ENCODE assay signal across 8 cellular contexts in genomic region chr3:184811663-184811998, GRCh38. TPM values are rescaled to one million over a fixed set of nuclear protein-coding genes. Genes with fewer than 3 reads are reported as not detected.
DNase-seq lines count a peak whose midpoint lies in the region; ATAC-seq and TF ChIP-seq lines count a peak whose summit lies in the region.

No MANE protein-coding gene starts in this region.

- intact Hi-C loops in ascending aorta (cut with DNase I): loop anchor here (5.0 to 10.0 kb wide), 2 partner anchors 471 to 797 kb away; partner anchors contain the start of gene ABCC5
- intact Hi-C loops in tibial artery (cut with DNase I; ENCODE audit: low total_unique reads): no loop called here

- peak overlapping the region; percentile 87 to 89 for H3K4me3 Mint-ChIP-seq in activated T-cell treated with anti-CD3 and anti-CD28 coated beads, Interleukin-2, amount 50 U/mL, for 72 hours
- peak overlapping the region; percentile 86 for H3K4me3 Mint-ChIP-seq in memory B cell

- H3K27me3 Mint-ChIP-seq in activated T-cell treated with anti-CD3 and anti-CD28 coated beads, Interleukin-2, amount 50 U/mL, for 72 hours (ENCODE audit: low read depth): no peaks in the 10 kb centered on the region
- H3K27me3 Mint-ChIP-seq in memory B cell: no peaks in the 10 kb centered on the region

- DNase-seq in activated T-cell treated with anti-CD3 and anti-CD28 coated beads, Interleukin-2, amount 50 U/mL, for 72 hours: no peak
- no peak for DNase-seq in activated T-cell treated with anti-CD3 and anti-CD28 coated beads, Interleukin-2, amount 50 U/mL, for 48 hours
- no peak for DNase-seq in ascending aorta (ENCODE audit: low spot score in 2 of 2)
- DNase-seq in memory B cell (ENCODE audit: low spot score in 2 of 2): no peak
- no peak for DNase-seq in tibial artery
- no peak for DNase-seq in DMS114 treated with DMSO at 0.1 percent for 48 hours (lab: John Stamatoyannopoulos, UW; ENCODE audit: unreplicated experiment)
- DNase-seq in COR-L47 (lab: John Stamatoyannopoulos, UW): no peak

- H3K4me1 ChIP-seq in ascending aorta: peaks cover 0 to 6% of the 10 kb centered on the region in 2 donors
- peaks cover 0 to 9% (median 8%) of the 10 kb centered on the region in 4 donors for H3K4me1 ChIP-seq in tibial artery

- H3K36me3 Mint-ChIP-seq in activated T-cell treated with anti-CD3 and anti-CD28 coated beads, Interleukin-2, amount 50 U/mL, for 72 hours (ENCODE audit: insufficient read depth in 2 of 2): peaks cover under 1 to 3% of the 10 kb centered on the region in 2 donors
- peaks cover 4% of the 10 kb centered on the region for H3K36me3 Mint-ChIP-seq in memory B cell

- no peak for TF ChIP-seq CTCF in ascending aorta (IDR thresholded peaks at IDR 0.05)
- no peak for TF ChIP-seq CTCF in tibial artery (IDR thresholded peaks at IDR 0.05)

- H3K27ac ChIP-seq in ascending aorta (peak overlapping the region; percentile 56 to 79), tibial artery (peak overlapping the region in 1 of 2 donors; percentile 77)

- H3K36me3 ChIP-seq in ascending aorta (no peaks in the 10 kb centered on the region), tibial artery (no peaks in the 10 kb centered on the region)

- H3K4me3 ChIP-seq in ascending aorta: peak overlapping the region; percentile 73 to 93
- peak overlapping the region; percentile 78 to 91 for H3K4me3 ChIP-seq in tibial artery

- peak overlapping the region; percentile 96 for H3K27ac Mint-ChIP-seq in activated T-cell treated with anti-CD3 and anti-CD28 coated beads, Interleukin-2, amount 50 U/mL, for 72 hours
- peak overlapping the region; percentile 85 for H3K27ac Mint-ChIP-seq in memory B cell

- H3K27me3 ChIP-seq in ascending aorta (no peaks in the 10 kb centered on the region), tibial artery (no peaks in the 10 kb centered on the region)

- H3K4me1 Mint-ChIP-seq in activated T-cell treated with anti-CD3 and anti-CD28 coated beads, Interleukin-2, amount 50 U/mL, for 72 hours (ENCODE audit: low read depth): peaks cover 68% of the 10 kb centered on the region
- peaks cover 20% of the 10 kb centered on the region for H3K4me1 Mint-ChIP-seq in memory B cell

- no peaks in the 10 kb centered on the region for H3K9me3 ChIP-seq in ascending aorta
- no peaks in the 10 kb centered on the region for H3K9me3 ChIP-seq in tibial artery

- no peak for ATAC-seq in activated T-cell treated with anti-CD3 and anti-CD28 coated beads, Interleukin-2, amount 50 U/mL, for 72 hours (replicated peaks in 1 of 2)
- ATAC-seq in memory B cell (ENCODE audit: low read depth): no peak
- no peak for ATAC-seq in GM19395 (IDR thresholded peaks at IDR 0.05; ENCODE audit: unreplicated experiment)

- H3K9me3 Mint-ChIP-seq in activated T-cell treated with anti-CD3 and anti-CD28 coated beads, Interleukin-2, amount 50 U/mL, for 72 hours: peaks cover 0 to 2% of the 10 kb centered on the region in 2 donors
- H3K9me3 Mint-ChIP-seq in memory B cell: no peaks in the 10 kb centered on the region

RNA-seq across cellular contexts. Expression of gene VPS8, which starts 0.3 kb away (rescaled TPM):
- total RNA-seq in activated T-cell treated with anti-CD3 and anti-CD28 coated beads, Interleukin-2, amount 50 U/mL, for 72 hours: 100 to 1,000 TPM in 1 of 2 donors, 10 to 100 TPM in 1; 86.6 to 104 TPM
- total RNA-seq in ascending aorta: 24.9 TPM
